Comparison of ENCODE assay signal across 8 cellular contexts in the genomic region with DNA sequence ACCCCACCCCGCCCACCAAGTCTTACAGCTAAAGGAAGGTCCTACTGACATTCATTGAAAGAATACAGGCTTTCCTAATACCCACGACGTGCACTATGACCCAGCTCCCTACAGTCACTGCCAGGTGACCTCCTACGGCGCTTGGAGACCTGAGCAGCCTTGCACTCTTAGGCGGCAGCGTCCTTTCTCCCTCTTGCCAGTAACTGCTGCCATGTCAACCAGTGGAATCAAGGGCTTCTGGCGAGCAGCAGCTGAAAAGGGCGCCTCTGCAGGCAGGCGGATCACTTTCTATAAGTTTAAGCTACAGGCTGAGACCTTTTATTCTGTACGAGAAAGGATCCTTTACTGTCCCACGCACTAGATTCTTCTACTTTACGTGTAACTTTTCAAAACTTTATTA. TPM values are rescaled to one million over a fixed set of nuclear protein-coding genes. Genes with fewer than 3 reads are reported as not detected.
DNase-seq lines count a peak whose midpoint lies in the region; ATAC-seq and TF ChIP-seq lines count a peak whose summit lies in the region.

No MANE protein-coding gene starts in this region.

- H3K27me3 Mint-ChIP-seq in GM23338 (ENCODE audit: insufficient read depth, low read depth, poor library complexity) (peaks cover 32% of the 10 kb centered on the region), natural killer cell (ENCODE audit: low read depth in 2 of 2) (peaks cover 37 to 40% of the 10 kb centered on the region in 2 donors)

- WGBS in esophagus muscularis mucosa = 16% methylated on average over 13 of the region's 13 CpGs

- H3K4me2 ChIP-seq in GM23338 = peak overlapping the region; percentile 87

- H3K4me3 Mint-ChIP-seq in GM23338 (peak overlapping the region; percentile 80), natural killer cell (peak overlapping the region; percentile 85)

- peaks cover 5% of the 10 kb centered on the region; the same call in 1 of the 2 replicates for H4K20me1 ChIP-seq in GM23338 (replicated peaks; ENCODE audit: insufficient read depth)

- TF ChIP-seq POLR2A in esophagus muscularis mucosa (IDR thresholded peaks at IDR 0.05; ENCODE audit: low read depth) = no peak

- TF ChIP-seq EP300 in esophagus muscularis mucosa (IDR thresholded peaks at IDR 0.05) = no peak

- H3K27me3 ChIP-seq in BE2C = peaks cover 22% of the 10 kb centered on the region
- H3K27me3 ChIP-seq in GM23338 (ENCODE audit: insufficient read depth) = peaks cover 57% of the 10 kb centered on the region
- no peaks in the 10 kb centered on the region for H3K27me3 ChIP-seq in esophagus muscularis mucosa

- no peak overlapping the region for H2AFZ ChIP-seq in GM23338

- H3K4me3 ChIP-seq in BE2C (ENCODE audit: low read depth, low read length) = peak overlapping the region; percentile 65
- peak overlapping the region; percentile 82 for H3K4me3 ChIP-seq in GM23338
- peak overlapping the region; percentile 83 to 95 (median 89) for H3K4me3 ChIP-seq in esophagus muscularis mucosa

- H3K36me3 ChIP-seq in BE2C (no peaks in the 10 kb centered on the region), GM23338 (ENCODE audit: insufficient read depth) (no peaks in the 10 kb centered on the region), esophagus muscularis mucosa (no peaks in the 10 kb centered on the region)

- TF ChIP-seq CTCF in BE2C (IDR thresholded peaks at IDR 0.05; ENCODE audit: low read depth, low read length) = peak; percentile 56
- TF ChIP-seq CTCF in GM23338 (conservative IDR thresholded peaks at IDR 0.05; ENCODE audit: low read depth in 2 of 2) = peak; percentile 50 to 57
- TF ChIP-seq CTCF in esophagus muscularis mucosa (IDR thresholded peaks at IDR 0.05) = peak; percentile 29 to 43 (median 32)
- no peak for TF ChIP-seq CTCF in natural killer cell (IDR thresholded peaks at IDR 0.05)

- H3K36me3 Mint-ChIP-seq in GM23338 (ENCODE audit: low read depth) (no peaks in the 10 kb centered on the region), natural killer cell (no peaks in the 10 kb centered on the region)

- no peaks in the 10 kb centered on the region; the same call in 2 of the 3 replicates for H3K9me3 Mint-ChIP-seq in GM23338
- H3K9me3 Mint-ChIP-seq in natural killer cell = no peaks in the 10 kb centered on the region

- DNase-seq in BE2C (peak; percentile 61), GM23338 (ENCODE audit: low spot score) (peak; percentile 77), SK-N-DZ (ENCODE audit: low spot score) (peak; percentile 80), esophagus muscularis mucosa (ENCODE audit: extremely low spot score) (no peak), natural killer cell (no peak), amniotic stem cell (lab: John Stamatoyannopoulos, UW) (no peak)

- H3F3A ChIP-seq in GM23338 (replicated peaks; ENCODE audit: low read depth) = peaks cover 11% of the 10 kb centered on the region; the same call in 1 of the 2 replicates

- H3K9me3 ChIP-seq in BE2C (no peaks in the 10 kb centered on the region), esophagus muscularis mucosa (no peaks in the 10 kb centered on the region)

- peaks cover 16% of the 10 kb centered on the region for H3K4me1 Mint-ChIP-seq in GM23338
- peaks cover 19 to 30% of the 10 kb centered on the region in 2 donors for H3K4me1 Mint-ChIP-seq in natural killer cell

- no peaks in the 10 kb centered on the region for H3K79me2 ChIP-seq in GM23338 (replicated peaks; ENCODE audit: insufficient read depth)

- H3K27ac ChIP-seq in GM23338 (ENCODE audit: low read depth) (no peak overlapping the region), esophagus muscularis mucosa (replicated peaks in 1 of 4) (peak overlapping the region; percentile 90 to 97 (median 94))

- H3K27ac Mint-ChIP-seq in GM23338 = no peak overlapping the region
- H3K27ac Mint-ChIP-seq in natural killer cell = peak overlapping the region in 1 of 2 donors; percentile 57

- H3K9me2 ChIP-seq in GM23338 (ENCODE audit: insufficient read depth) = no peaks in the 10 kb centered on the region

- intact Hi-C loops in esophagus muscularis mucosa (cut with DNase I) (no loop called here), natural killer cell (cut with micrococcal nuclease) (no loop called here)

- ATAC-seq in GM23338 (peak; percentile 19), natural killer cell (no peak), HG02840 (IDR thresholded peaks at IDR 0.05; ENCODE audit: low FRiP score, unreplicated experiment) (no peak), HG03432 (IDR thresholded peaks at IDR 0.05; ENCODE audit: unreplicated experiment) (no peak)

- no peaks in the 10 kb centered on the region for H3K4me1 ChIP-seq in BE2C
- peaks cover 17% of the 10 kb centered on the region for H3K4me1 ChIP-seq in GM23338 (ENCODE audit: insufficient read depth)
- peaks cover 5 to 63% (median 60%) of the 10 kb centered on the region in 4 donors for H3K4me1 ChIP-seq in esophagus muscularis mucosa

TF ChIP-seq in GM23338, 12 proteins besides CTCF, POLR2A, EP300 and RAD21 (continues in another document):
- TF ChIP-seq EZH2phosphoT487 (IDR thresholded peaks at IDR 0.05; ENCODE audit: unreplicated experiment) = no peak
- no peak for TF ChIP-seq EZH2 (IDR thresholded peaks at IDR 0.05; ENCODE audit: low read depth, unreplicated experiment)
- no peak for TF ChIP-seq STAT1 (IDR thresholded peaks at IDR 0.05; ENCODE audit: unreplicated experiment)
- TF ChIP-seq, protein P1, sequence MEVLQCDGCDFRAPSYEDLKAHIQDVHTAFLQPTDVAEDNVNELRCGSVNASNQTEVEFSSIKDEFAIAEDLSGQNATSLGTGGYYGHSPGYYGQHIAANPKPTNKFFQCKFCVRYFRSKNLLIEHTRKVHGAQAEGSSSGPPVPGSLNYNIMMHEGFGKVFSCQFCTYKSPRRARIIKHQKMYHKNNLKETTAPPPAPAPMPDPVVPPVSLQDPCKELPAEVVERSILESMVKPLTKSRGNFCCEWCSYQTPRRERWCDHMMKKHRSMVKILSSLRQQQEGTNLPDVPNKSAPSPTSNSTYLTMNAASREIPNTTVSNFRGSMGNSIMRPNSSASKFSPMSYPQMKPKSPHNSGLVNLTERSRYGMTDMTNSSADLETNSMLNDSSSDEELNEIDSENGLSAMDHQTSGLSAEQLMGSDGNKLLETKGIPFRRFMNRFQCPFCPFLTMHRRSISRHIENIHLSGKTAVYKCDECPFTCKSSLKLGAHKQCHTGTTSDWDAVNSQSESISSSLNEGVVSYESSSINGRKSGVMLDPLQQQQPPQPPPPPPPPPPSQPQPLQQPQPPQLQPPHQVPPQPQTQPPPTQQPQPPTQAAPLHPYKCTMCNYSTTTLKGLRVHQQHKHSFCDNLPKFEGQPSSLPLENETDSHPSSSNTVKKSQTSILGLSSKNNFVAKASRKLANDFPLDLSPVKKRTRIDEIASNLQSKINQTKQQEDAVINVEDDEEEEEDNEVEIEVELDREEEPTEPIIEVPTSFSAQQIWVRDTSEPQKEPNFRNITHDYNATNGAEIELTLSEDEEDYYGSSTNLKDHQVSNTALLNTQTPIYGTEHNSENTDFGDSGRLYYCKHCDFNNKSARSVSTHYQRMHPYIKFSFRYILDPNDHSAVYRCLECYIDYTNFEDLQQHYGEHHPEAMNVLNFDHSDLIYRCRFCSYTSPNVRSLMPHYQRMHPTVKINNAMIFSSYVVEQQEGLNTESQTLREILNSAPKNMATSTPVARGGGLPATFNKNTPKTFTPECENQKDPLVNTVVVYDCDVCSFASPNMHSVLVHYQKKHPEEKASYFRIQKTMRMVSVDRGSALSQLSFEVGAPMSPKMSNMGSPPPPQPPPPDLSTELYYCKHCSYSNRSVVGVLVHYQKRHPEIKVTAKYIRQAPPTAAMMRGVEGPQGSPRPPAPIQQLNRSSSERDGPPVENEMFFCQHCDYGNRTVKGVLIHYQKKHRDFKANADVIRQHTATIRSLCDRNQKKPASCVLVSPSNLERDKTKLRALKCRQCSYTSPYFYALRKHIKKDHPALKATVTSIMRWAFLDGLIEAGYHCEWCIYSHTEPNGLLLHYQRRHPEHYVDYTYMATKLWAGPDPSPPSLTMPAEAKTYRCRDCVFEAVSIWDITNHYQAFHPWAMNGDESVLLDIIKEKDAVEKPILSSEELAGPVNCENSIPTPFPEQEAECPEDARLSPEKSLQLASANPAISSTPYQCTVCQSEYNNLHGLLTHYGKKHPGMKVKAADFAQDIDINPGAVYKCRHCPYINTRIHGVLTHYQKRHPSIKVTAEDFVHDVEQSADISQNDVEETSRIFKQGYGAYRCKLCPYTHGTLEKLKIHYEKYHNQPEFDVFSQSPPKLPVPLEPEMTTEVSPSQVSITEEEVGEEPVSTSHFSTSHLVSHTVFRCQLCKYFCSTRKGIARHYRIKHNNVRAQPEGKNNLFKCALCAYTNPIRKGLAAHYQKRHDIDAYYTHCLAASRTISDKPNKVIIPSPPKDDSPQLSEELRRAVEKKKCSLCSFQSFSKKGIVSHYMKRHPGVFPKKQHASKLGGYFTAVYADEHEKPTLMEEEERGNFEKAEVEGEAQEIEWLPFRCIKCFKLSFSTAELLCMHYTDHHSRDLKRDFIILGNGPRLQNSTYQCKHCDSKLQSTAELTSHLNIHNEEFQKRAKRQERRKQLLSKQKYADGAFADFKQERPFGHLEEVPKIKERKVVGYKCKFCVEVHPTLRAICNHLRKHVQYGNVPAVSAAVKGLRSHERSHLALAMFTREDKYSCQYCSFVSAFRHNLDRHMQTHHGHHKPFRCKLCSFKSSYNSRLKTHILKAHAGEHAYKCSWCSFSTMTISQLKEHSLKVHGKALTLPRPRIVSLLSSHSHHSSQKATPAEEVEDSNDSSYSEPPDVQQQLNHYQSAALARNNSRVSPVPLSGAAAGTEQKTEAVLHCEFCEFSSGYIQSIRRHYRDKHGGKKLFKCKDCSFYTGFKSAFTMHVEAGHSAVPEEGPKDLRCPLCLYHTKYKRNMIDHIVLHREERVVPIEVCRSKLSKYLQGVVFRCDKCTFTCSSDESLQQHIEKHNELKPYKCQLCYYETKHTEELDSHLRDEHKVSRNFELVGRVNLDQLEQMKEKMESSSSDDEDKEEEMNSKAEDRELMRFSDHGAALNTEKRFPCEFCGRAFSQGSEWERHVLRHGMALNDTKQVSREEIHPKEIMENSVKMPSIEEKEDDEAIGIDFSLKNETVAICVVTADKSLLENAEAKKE (CRISPR knock-in tag; IDR thresholded peaks at IDR 0.05) = no peak
- no peak for TF ChIP-seq ZNF331 (CRISPR knock-in tag; IDR thresholded peaks at IDR 0.05; ENCODE audit: low read depth)
- TF ChIP-seq ZNF114 (CRISPR knock-in tag; IDR thresholded peaks at IDR 0.05) = no peak
- no peak for TF ChIP-seq NANOG (IDR thresholded peaks at IDR 0.05; ENCODE audit: borderline replicate concordance)

RNA-seq across cellular contexts. Expression of a gene that starts 2.0 kb away (rescaled TPM):
- polyA plus RNA-seq in BE2C (2012; ENCODE audit: insufficient read depth, insufficient read length, low read depth) = 6.0 TPM
- total RNA-seq in GM23338 (2014; rRNA removed; shearing (Covaris generic)) = 10.1 and 12.0 TPM in 2 replicates
- 2.9 and 3.3 TPM in 2 replicates for polyA plus RNA-seq in GM23338 (2016; fragmentation: Nextera tagmentation; extraction: Ambion mirVana)
- polyA plus RNA-seq in SK-N-DZ (2014; cell fraction: cytosol; rRNA removed) = 25.1 and 26.6 TPM in 2 replicates
- polyA plus RNA-seq in SK-N-DZ (2014; cell fraction: nucleus; rRNA removed) = 13.5 and 15.6 TPM in 2 replicates
- 100 to 1,000 TPM; 112 to 169 (median 148) TPM for total RNA-seq in esophagus muscularis mucosa
- 1 to 10 TPM; 2.4 to 6.0 (median 4.8) TPM for total RNA-seq in natural killer cell

Comparison
In these comparisons a context has a peak if more than half of its experiments do, and no peak if none do; other contexts are left out.
1. DNase-seq: peak in BE2C (single experiment), GM23338 (single experiment) and SK-N-DZ (single experiment); none in esophagus muscularis mucosa (single experiment), natural killer cell (single experiment) and amniotic stem cell (single experiment).
2. Peak in every context shown above with its lines, with median percentiles within 50 percentile points of each other: H3K4me3 ChIP-seq.